In genomic region chr7:139694389-139694676, GRCh38 we compare ENCODE assay signal across 20 cellular contexts.
A peak's percentile ranks its signal among the peaks of the same experiment; 100 is the strongest.
DNase-seq lines count a peak whose midpoint lies in the region; ATAC-seq and FAIRE-seq lines count a peak whose summit lies in the region.
"Had no signal": no experiment of that assay in that cellular context is flagged by ENCODE, and none has a peak within 500 bp of the region (broad histone marks: within the 10 kb centered on the region; RNA-seq: fewer than 3 reads in every experiment).

No MANE protein-coding gene starts in this region.

- no peak overlapping the region for H3K4me2 ChIP-seq in mesenchymal stem cell (ENCODE audit: low read length, poor library complexity, severe bottlenecking)
- H3K4me2 ChIP-seq: A549 had no signal

- peak overlapping the region; percentile 5 to 22 for H3K18ac ChIP-seq in mesenchymal stem cell (ENCODE audit: low read depth in 1 of 2, low read length in 2 of 2)

- H3K4me1 ChIP-seq in mesenchymal stem cell (ENCODE audit: control insufficient read depth, insufficient read depth, low read depth, low read length), result peaks cover 10% of the 10 kb centered on the region

- peaks cover 26% of the 10 kb centered on the region for H3K4me1 Mint-ChIP-seq in activated naive CD4-positive, alpha-beta T cell treated with anti-CD3 and anti-CD28 coated beads for 36 hours (ENCODE audit: low read depth)

- no peaks in the 10 kb centered on the region for H3K9me3 ChIP-seq in mesenchymal stem cell (ENCODE audit: control insufficient read depth, low read length)
- H3K9me3 ChIP-seq: A549 had no signal

- 94% methylated on average over 8 of the region's 8 CpGs for WGBS in mesenchymal stem cell

- no peak overlapping the region for H3K4me3 Mint-ChIP-seq in activated naive CD4-positive, alpha-beta T cell treated with anti-CD3 and anti-CD28 coated beads for 36 hours
- H3K4me3 Mint-ChIP-seq: CD8-positive, alpha-beta T cell; H9 had no signal

- H4K8ac ChIP-seq in mesenchymal stem cell (ENCODE audit: low read length), result peak overlapping the region; percentile 35

- peak overlapping the region; percentile 1 to 43 for H3K27ac Mint-ChIP-seq in activated naive CD4-positive, alpha-beta T cell treated with anti-CD3 and anti-CD28 coated beads, Interleukin-2, amount 50 U/mL, for 72 hours
- no peak overlapping the region for H3K27ac Mint-ChIP-seq in activated naive CD4-positive, alpha-beta T cell treated with anti-CD3 and anti-CD28 coated beads for 36 hours
- H3K27ac Mint-ChIP-seq: CD8-positive, alpha-beta T cell; H9 had no signal

- FAIRE-seq in RCC 7860 (lab: Jason Lieb, UNC), result no peak
- FAIRE-seq: A549, HepG2 had no signal

- H3K23ac ChIP-seq in mesenchymal stem cell (ENCODE audit: low read length in 2 of 2), result no peak overlapping the region

- no peak overlapping the region for H2BK15ac ChIP-seq in mesenchymal stem cell (ENCODE audit: low read depth, poor library complexity, severe bottlenecking)

- H3K9me3 Mint-ChIP-seq in activated naive CD4-positive, alpha-beta T cell treated with anti-CD3 and anti-CD28 coated beads, Interleukin-2, amount 50 U/mL, for 72 hours, result no peaks in the 10 kb centered on the region
- no peaks in the 10 kb centered on the region for H3K9me3 Mint-ChIP-seq in activated naive CD4-positive, alpha-beta T cell treated with anti-CD3 and anti-CD28 coated beads for 36 hours
- H3K9me3 Mint-ChIP-seq: CD8-positive, alpha-beta T cell; H9 had no signal

- H2AK5ac ChIP-seq in mesenchymal stem cell (ENCODE audit: low read length, severe bottlenecking), result no peak overlapping the region

- H2BK12ac ChIP-seq in mesenchymal stem cell (ENCODE audit: low read length in 2 of 2), result no peak overlapping the region

- no peak overlapping the region for H2BK5ac ChIP-seq in mesenchymal stem cell (ENCODE audit: low read depth, low read length, poor library complexity, severe bottlenecking)

- H3K27me3 Mint-ChIP-seq in activated naive CD4-positive, alpha-beta T cell treated with anti-CD3 and anti-CD28 coated beads for 36 hours (ENCODE audit: low read depth), result no peaks in the 10 kb centered on the region

- no peaks in the 10 kb centered on the region for H3K27me3 ChIP-seq in mesenchymal stem cell (ENCODE audit: control insufficient read depth in 1 of 2, insufficient read depth in 1 of 2, low read length in 2 of 2)

- peaks cover 4% of the 10 kb centered on the region in 2 donors for H3K36me3 Mint-ChIP-seq in activated naive CD4-positive, alpha-beta T cell treated with anti-CD3 and anti-CD28 coated beads, Interleukin-2, amount 50 U/mL, for 72 hours
- peaks cover 8% of the 10 kb centered on the region for H3K36me3 Mint-ChIP-seq in activated naive CD4-positive, alpha-beta T cell treated with anti-CD3 and anti-CD28 coated beads for 36 hours (ENCODE audit: low read depth)

- no peak overlapping the region for H3K4ac ChIP-seq in mesenchymal stem cell (ENCODE audit: low read depth in 1 of 2, low read length in 2 of 2)

- DNase-seq in activated naive CD4-positive, alpha-beta T cell treated with anti-CD3 and anti-CD28 coated beads, Interleukin-2, amount 50 U/mL, for 72 hours (ENCODE audit: low spot score in 2 of 2), result no peak
- DNase-seq in activated naive CD4-positive, alpha-beta T cell treated with anti-CD3 and anti-CD28 coated beads for 36 hours, result no peak
- peak; percentile 45 for DNase-seq in SK-N-DZ (ENCODE audit: low spot score)
- no peak for DNase-seq in mesenchymal stem cell
- no peak for DNase-seq in RPMI8226
- no peak for DNase-seq in RCC 7860 (ENCODE audit: low spot score)
- no peak for DNase-seq in GF-D8 (lab: John Stamatoyannopoulos, UW)
- no peak for DNase-seq in activated CD4-positive, alpha-beta T cell treated with anti-CD3 and anti-CD28 coated beads for 1 hour
- DNase-seq: AML-193; CD8-positive, alpha-beta T cell; H9; Karpas-422; MM.1S; NCI-H1105 treated with DMSO at 0.1 percent for 48 hours; NCI-H1930; NCI-H2171; SIG-M5 had no signal

- H3K14ac ChIP-seq in mesenchymal stem cell (ENCODE audit: low read length in 2 of 2), result peak overlapping the region in 1 of 2 experiments; percentile 0

- peaks cover 5 to 35% of the 10 kb centered on the region in 2 experiments for H3K36me3 ChIP-seq in mesenchymal stem cell (ENCODE audit: control insufficient read depth in 1 of 2, insufficient read depth in 2 of 2, low read depth in 1 of 2, low read length in 2 of 2)

- H2AFZ ChIP-seq in mesenchymal stem cell (ENCODE audit: low read depth, low read length), result no peak overlapping the region

- H3K9ac ChIP-seq in mesenchymal stem cell (ENCODE audit: low read length), result no peak overlapping the region

- intact Hi-C loops in activated naive CD4-positive, alpha-beta T cell treated with anti-CD3 and anti-CD28 coated beads for 36 hours (cut with micrococcal nuclease), result no loop called here

- no peak overlapping the region for H3K27ac ChIP-seq in mesenchymal stem cell (ENCODE audit: low read length, poor library complexity, severe bottlenecking)
- H3K27ac ChIP-seq: A549 had no signal

- H2BK120ac ChIP-seq in mesenchymal stem cell (ENCODE audit: low read depth, low read length), result peak overlapping the region; percentile 35

- no peak overlapping the region for H3K4me3 ChIP-seq in mesenchymal stem cell (ENCODE audit: insufficient read depth in 1 of 2, low read depth in 1 of 2, low read length in 2 of 2)
- H3K4me3 ChIP-seq: A549 had no signal

- CTCF ChIA-PET in activated naive CD4-positive, alpha-beta T cell treated with anti-CD3 and anti-CD28 coated beads for 36 hours (lab: Charles Lee), result no interaction called here

- H3K79me1 ChIP-seq in mesenchymal stem cell (replicated peaks; ENCODE audit: low read length, poor library complexity, severe bottlenecking), result peaks cover 22% of the 10 kb centered on the region

- ATAC-seq in activated naive CD4-positive, alpha-beta T cell treated with anti-CD3 and anti-CD28 coated beads, Interleukin-2, amount 50 U/mL, for 72 hours, result no peak
- ATAC-seq: A549; CD8-positive, alpha-beta T cell; HepG2; Panc1 had no signal

- peak overlapping the region; percentile 41 for H4K91ac ChIP-seq in mesenchymal stem cell (ENCODE audit: low read length)
